8 cellular contexts compared by ENCODE assay signal in the genomic region with DNA sequence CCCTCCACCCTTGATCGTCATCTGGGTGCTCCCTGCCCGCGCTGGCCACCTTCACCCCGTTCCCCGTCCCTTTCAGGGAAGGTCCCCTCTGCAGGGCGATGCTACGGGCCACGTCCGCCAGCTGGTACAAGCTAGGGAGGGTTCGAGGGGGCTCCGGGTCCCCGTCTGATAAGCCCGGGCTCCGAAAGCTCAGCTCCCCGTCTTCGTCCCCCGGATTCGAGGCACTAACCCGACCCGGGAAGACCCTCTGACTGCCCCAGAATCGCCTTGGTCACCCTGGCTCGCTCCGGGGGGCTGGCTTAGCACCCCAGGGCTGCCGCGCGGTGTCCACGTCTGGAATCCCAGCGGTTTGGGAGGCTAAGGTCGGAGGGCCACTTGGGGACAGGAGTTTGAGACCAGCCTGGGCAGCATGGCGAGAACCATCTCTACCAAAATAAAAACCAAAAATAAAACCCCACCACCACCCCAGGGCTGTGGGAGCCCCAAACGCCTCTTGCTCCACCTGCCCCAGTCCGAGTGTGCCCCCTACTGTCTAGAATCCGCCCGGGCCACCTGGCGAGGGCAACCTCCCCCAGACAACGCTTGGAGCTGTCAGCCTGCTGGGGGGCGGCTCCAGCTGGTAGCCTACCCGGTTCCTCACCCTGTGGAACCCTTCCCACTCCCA. TPM values are rescaled to one million over a fixed set of nuclear protein-coding genes. Genes with fewer than 3 reads are reported as not detected.
DNase-seq lines count a peak whose midpoint lies in the region; ATAC-seq, FAIRE-seq and TF ChIP-seq lines count a peak whose summit lies in the region.

No MANE protein-coding gene starts in this region.

- peak overlapping the region; percentile 14 to 80 (median 68) for H3K27ac Mint-ChIP-seq in naive thymus-derived CD4-positive, alpha-beta T cell
- H3K27ac Mint-ChIP-seq in stimulated activated naive CD8-positive, alpha-beta T cell treated with anti-CD3 and anti-CD28 coated beads, Interleukin-15, amount 100 ng/mL, for 72 hours, result peak overlapping the region; percentile 7 to 77

- no peak for TF ChIP-seq POLR2A in GM12892 (IDR thresholded peaks at IDR 0.05; ENCODE audit: low read depth, low read length)

- POLR2A ChIA-PET in naive thymus-derived CD4-positive, alpha-beta T cell (lab: Charles Lee), result interaction anchor here (0.7 to 3.9 kb wide), 10 partner anchors 14 to 264 kb away, joined by 3 to 27 read pairs (median 8); a partner anchor contains a TSS

- H3K4me3 ChIP-seq in esophagus (ENCODE audit: low read depth in 1 of 2, low read length in 2 of 2), result peak overlapping the region; percentile 52 to 64
- H3K4me3 ChIP-seq in naive thymus-derived CD4-positive, alpha-beta T cell (ENCODE audit: low read length), result peak overlapping the region; percentile 83

- peaks cover 0 to 12% of the 10 kb centered on the region in 2 donors for H3K4me1 ChIP-seq in esophagus (ENCODE audit: control insufficient read depth in 2 of 2, insufficient read depth in 2 of 2, low read length in 1 of 2)
- peaks cover 5 to 20% of the 10 kb centered on the region in 2 donors for H3K4me1 ChIP-seq in naive thymus-derived CD4-positive, alpha-beta T cell (ENCODE audit: control insufficient read depth in 2 of 2, insufficient read depth in 2 of 2, low read length in 2 of 2)

- peak overlapping the region; percentile 63 to 95 (median 83) for H3K4me3 Mint-ChIP-seq in naive thymus-derived CD4-positive, alpha-beta T cell
- H3K4me3 Mint-ChIP-seq in stimulated activated naive CD8-positive, alpha-beta T cell treated with anti-CD3 and anti-CD28 coated beads, Interleukin-15, amount 100 ng/mL, for 72 hours, result peak overlapping the region; percentile 84 to 99

- no peaks in the 10 kb centered on the region for H3K9me3 ChIP-seq in esophagus (ENCODE audit: control insufficient read depth in 2 of 2, insufficient read depth in 1 of 2, low read depth in 1 of 2, low read length in 1 of 2)
- H3K9me3 ChIP-seq in naive thymus-derived CD4-positive, alpha-beta T cell (ENCODE audit: control insufficient read depth in 2 of 3, low read length in 3 of 3), result no peaks in the 10 kb centered on the region

- peaks cover 0 to 2% (median 0%) of the 10 kb centered on the region in 11 donors for H3K9me3 Mint-ChIP-seq in naive thymus-derived CD4-positive, alpha-beta T cell
- H3K9me3 Mint-ChIP-seq in stimulated activated naive CD8-positive, alpha-beta T cell treated with anti-CD3 and anti-CD28 coated beads, Interleukin-15, amount 100 ng/mL, for 72 hours, result no peaks in the 10 kb centered on the region

- H3K4me1 Mint-ChIP-seq in naive thymus-derived CD4-positive, alpha-beta T cell, result peaks cover 17 to 26% (median 22%) of the 10 kb centered on the region in 7 donors
- peaks cover 39% of the 10 kb centered on the region for H3K4me1 Mint-ChIP-seq in stimulated activated naive CD8-positive, alpha-beta T cell treated with anti-CD3 and anti-CD28 coated beads, Interleukin-15, amount 100 ng/mL, for 72 hours

- intact Hi-C loops in naive thymus-derived CD4-positive, alpha-beta T cell (cut with micrococcal nuclease), result loop anchor here (1.0 to 2.0 kb wide), 4 partner anchors 19 to 353 kb away; a partner anchor contains a TSS

- WGBS in esophagus, 2 donors, result 4% methylated on average over 38 of the region's 38 CpGs

- H3K36me3 ChIP-seq in esophagus (ENCODE audit: control insufficient read depth in 2 of 2, insufficient read depth in 2 of 2, low read length in 1 of 2), result no peaks in the 10 kb centered on the region
- H3K36me3 ChIP-seq in naive thymus-derived CD4-positive, alpha-beta T cell (ENCODE audit: control insufficient read depth in 2 of 3, insufficient read depth in 3 of 3, low read length in 3 of 3), result no peaks in the 10 kb centered on the region

- DNase-seq in GM12892 (ENCODE audit: insufficient read length) (peak; percentile 65), NCI-H69 (lab: John Stamatoyannopoulos, UW) (peak; percentile 61)
- DNase-seq in activated CD8-positive, alpha-beta memory T cell treated with anti-CD3 and anti-CD28 coated beads, Interleukin-2, amount 50 U/mL, for 4 hours, result peak; percentile 74
- peak; percentile 36 to 81 (median 57) for DNase-seq in naive thymus-derived CD4-positive, alpha-beta T cell
- peak; percentile 85 to 86 for DNase-seq in stimulated activated naive CD8-positive, alpha-beta T cell treated with anti-CD3 and anti-CD28 coated beads, Interleukin-15, amount 100 ng/mL, for 72 hours

- FAIRE-seq in GM12892 (lab: Jason Lieb, UNC), result peak; percentile 93

- H3K27ac ChIP-seq in esophagus (ENCODE audit: low read depth in 2 of 2, low read length in 1 of 2), result peak overlapping the region in 1 of 2 donors; percentile 29
- peak overlapping the region; percentile 74 for H3K27ac ChIP-seq in naive thymus-derived CD4-positive, alpha-beta T cell (ENCODE audit: low read depth, low read length)

- H3K36me3 Mint-ChIP-seq in naive thymus-derived CD4-positive, alpha-beta T cell, result no peaks in the 10 kb centered on the region

- CTCF ChIA-PET in naive thymus-derived CD4-positive, alpha-beta T cell (lab: Charles Lee), result interaction anchor here (0.6 to 1.7 kb wide), 12 partner anchors 11 to 296 kb away, joined by 3 to 17 read pairs (median 4); a partner anchor contains a TSS

- no peaks in the 10 kb centered on the region for H3K27me3 ChIP-seq in esophagus (ENCODE audit: control insufficient read depth in 1 of 2, insufficient read depth in 2 of 2, low read length in 2 of 2)
- no peaks in the 10 kb centered on the region for H3K27me3 ChIP-seq in naive thymus-derived CD4-positive, alpha-beta T cell (ENCODE audit: control insufficient read depth in 2 of 2, insufficient read depth in 2 of 2, low read length in 2 of 2)

- H3K27me3 Mint-ChIP-seq in naive thymus-derived CD4-positive, alpha-beta T cell, result peaks cover 0 to 55% (median 0%) of the 10 kb centered on the region in 5 donors
- H3K27me3 Mint-ChIP-seq in stimulated activated naive CD8-positive, alpha-beta T cell treated with anti-CD3 and anti-CD28 coated beads, Interleukin-15, amount 100 ng/mL, for 72 hours, result peaks cover 36% of the 10 kb centered on the region

- ATAC-seq in naive thymus-derived CD4-positive, alpha-beta T cell, result peak; percentile 41
- ATAC-seq in stimulated activated naive CD8-positive, alpha-beta T cell treated with anti-CD3 and anti-CD28 coated beads, Interleukin-15, amount 100 ng/mL, for 72 hours, result peak; percentile 65
- ATAC-seq in GM21515 (IDR thresholded peaks at IDR 0.05; ENCODE audit: unreplicated experiment), result no peak
- no peak for ATAC-seq in HG03457 (IDR thresholded peaks at IDR 0.05; ENCODE audit: unreplicated experiment)

RNA-seq across cellular contexts. Expression of a gene that starts 1.1 kb away (rescaled TPM):
- polyA plus RNA-seq in GM12892 (2012; ENCODE audit: missing spikeins), result 4.9 TPM
- 1 to 10 TPM; 2.1 to 2.2 TPM for polyA plus RNA-seq in esophagus
- 100 to 1,000 TPM in 1 of 5 experiments, 10 to 100 TPM in 1, 1 to 10 TPM in 2, under 1 TPM in 1; 0.44 to 112 (median 9.2) TPM for total RNA-seq in naive thymus-derived CD4-positive, alpha-beta T cell
- polyA plus RNA-seq in naive thymus-derived CD4-positive, alpha-beta T cell, result 1 to 10 TPM; 3.5 to 3.7 TPM

RNA-seq across cellular contexts. Expression of a gene that starts 15.8 kb away (rescaled TPM):
- polyA plus RNA-seq in GM12892 (2012; ENCODE audit: missing spikeins), result 0.64 TPM
- 1 to 10 TPM; 2.8 TPM for polyA plus RNA-seq in esophagus
- total RNA-seq in naive thymus-derived CD4-positive, alpha-beta T cell, result 1 to 10 TPM; 1.2 to 9.0 (median 2.3) TPM
- polyA plus RNA-seq in naive thymus-derived CD4-positive, alpha-beta T cell, result under 1 TPM in 1 of 2 donors, not detected in 1; 0.06 TPM

RNA-seq across cellular contexts. Expression of a gene that starts 19.9 kb away (rescaled TPM):
- polyA plus RNA-seq in GM12892 (2012; ENCODE audit: missing spikeins), result 2.1 TPM
- 1 to 10 TPM; 4.6 to 6.0 TPM for polyA plus RNA-seq in esophagus
- total RNA-seq in naive thymus-derived CD4-positive, alpha-beta T cell, result 1 to 10 TPM; 2.1 to 8.7 (median 3.0) TPM
- polyA plus RNA-seq in naive thymus-derived CD4-positive, alpha-beta T cell, result 1 to 10 TPM; 2.4 to 3.4 TPM

RNA-seq across cellular contexts. Expression of a gene that starts 54.9 kb away (rescaled TPM):
- polyA plus RNA-seq in GM12892 (2012; ENCODE audit: missing spikeins), result 119 TPM
- polyA plus RNA-seq in esophagus, result 10 to 100 TPM; 74.5 to 82.1 TPM
- total RNA-seq in naive thymus-derived CD4-positive, alpha-beta T cell, result 100 to 1,000 TPM; 388 to 554 (median 460) TPM
- polyA plus RNA-seq in naive thymus-derived CD4-positive, alpha-beta T cell, result 100 to 1,000 TPM; 167 to 272 TPM

Comparison
In these comparisons a context has a peak if more than half of its experiments do, and no peak if none do; other contexts are left out.
1. ATAC-seq: peak in naive thymus-derived CD4-positive, alpha-beta T cell (single experiment) and stimulated activated naive CD8-positive, alpha-beta T cell treated with anti-CD3 and anti-CD28 coated beads, Interleukin-15, amount 100 ng/mL, for 72 hours (single experiment); none in GM21515 (single experiment) and HG03457 (single experiment).
2. Peak in every context shown above with its lines, with median percentiles within 50 percentile points of each other: DNase-seq.